Comparison of ENCODE assay signal across 26 cellular contexts in genomic region chr17:78148286-78149016, GRCh38. TPM values are rescaled to one million over a fixed set of nuclear protein-coding genes. Genes with fewer than 3 reads are reported as not detected.
DNase-seq lines count a peak whose midpoint lies in the region; ATAC-seq, FAIRE-seq and TF ChIP-seq lines count a peak whose summit lies in the region.
"Had no signal": no experiment of that assay in that cellular context is flagged by ENCODE, and none has a peak within 500 bp of the region (broad histone marks: within the 10 kb centered on the region; RNA-seq: fewer than 3 reads in every experiment).

No MANE protein-coding gene starts in this region.

- H3F3A ChIP-seq in GM23338 (replicated peaks; ENCODE audit: low read depth), result no peaks in the 10 kb centered on the region

- RAD21 ChIA-PET in GM12878 (lab: Charles Lee; ENCODE audit: unreplicated experiment), result interaction anchor here (0.7 to 1.6 kb wide), 6 partner anchors 21 to 39 kb away, joined by 3 to 6 read pairs (median 4); no protein-coding TSS in a partner anchor

- H3K9ac ChIP-seq in GM12878 (ENCODE audit: control insufficient read depth, insufficient read depth, low read length), result peak overlapping the region; percentile 47

- intact Hi-C loops in GM12878 (cut with micrococcal nuclease; ENCODE audit: unreplicated experiment), result no loop called here
- intact Hi-C loops in naive thymus-derived CD4-positive, alpha-beta T cell (cut with micrococcal nuclease), result loop anchor here in 1 of 2 donors (10.0 kb wide), 1 partner anchor 66 kb away; the partner anchor contains the start of gene BIRC5
- intact Hi-C loops in uterus (cut with DNase I; ENCODE audit: low total_unique reads), result no loop called here

- no peak for DNase-seq in CD4-positive, CD25-positive, alpha-beta regulatory T cell
- DNase-seq in GM23338 (ENCODE audit: low spot score), result no peak
- no peak for DNase-seq in GM12878 (ENCODE audit: low read depth, low spot score)
- DNase-seq in naive thymus-derived CD4-positive, alpha-beta T cell, result no peak
- DNase-seq in NK-92 (lab: John Stamatoyannopoulos, UW; ENCODE audit: unreplicated experiment), result no peak
- DNase-seq in anterior cingulate cortex (lab: John Stamatoyannopoulos, UW), result no peak
- DNase-seq in OCI-M2 (lab: John Stamatoyannopoulos, UW; ENCODE audit: unreplicated experiment), result no peak
- no peak for DNase-seq in uterus
- DNase-seq: activated CD4-positive, alpha-beta T cell treated with anti-CD3 and anti-CD28 coated beads, Interleukin-2, amount 10 ng/mL, durations not matched to agents 7 days and 5 days; activated effector memory CD4-positive, alpha-beta T cell treated with Interleukin-2 at 50 U/mL for 16 hours; amygdala; C1 segment of cervical spinal cord; dermis blood vessel endothelial cell; left cardiac atrium; mesendoderm; natural killer cell; NCI-H1048; NCI-H187; NCI-H2227 treated with DMSO at 0.1 percent for 48 hours; sigmoid colon; stimulated activated CD8-positive, alpha-beta memory T cell treated with anti-CD3 and anti-CD28 coated beads, Interleukin-4, amount 100 ng/mL, for 48 hours had no signal

- POLR2A ChIA-PET in GM12878 (lab: Charles Lee), result interaction anchor here (0.7 to 2.5 kb wide), 13 partner anchors 8 to 189 kb away, joined by 3 to 14 read pairs (median 4); partner anchors contain the start of gene TMC8
- POLR2A ChIA-PET in naive thymus-derived CD4-positive, alpha-beta T cell (lab: Charles Lee), result interaction anchor here (27.0 kb wide), 1 partner anchor 19 kb away, joined by 898 read pairs; the partner anchor contains the start of genes TMC6 and TMC8

- no peak for TF ChIP-seq POLR2A in GM12878 (IDR thresholded peaks at IDR 0.05; ENCODE audit: low read depth, low read length)
- no peak for TF ChIP-seq POLR2A in uterus (IDR thresholded peaks at IDR 0.05)

- no peak for TF ChIP-seq EP300 in GM12878 (IDR thresholded peaks at IDR 0.05; ENCODE audit: borderline replicate concordance in 1 of 2, control insufficient read depth in 1 of 2, low read depth in 2 of 2, low read length in 2 of 2)

- H4K20me1 ChIP-seq in GM23338 (replicated peaks; ENCODE audit: insufficient read depth), result no peaks in the 10 kb centered on the region
- H4K20me1 ChIP-seq in GM12878 (ENCODE audit: control insufficient read depth, insufficient read depth), result no peaks in the 10 kb centered on the region

- H3K9me2 ChIP-seq in GM23338 (ENCODE audit: insufficient read depth), result no peaks in the 10 kb centered on the region

- H3K4me2 ChIP-seq in GM23338, result no peak overlapping the region
- peak overlapping the region; percentile 40; the same call in 1 of the 2 replicates for H3K4me2 ChIP-seq in GM12878 (ENCODE audit: control insufficient read depth, insufficient read depth)

- peak; percentile 27 for FAIRE-seq in GM12878 (lab: Jason Lieb, UNC)
- FAIRE-seq: endothelial cell of umbilical vein had no signal

- in situ Hi-C loops in GM12878 (cut with MboI), result no loop called here

- peaks cover 0 to 25% (median 8%) of the 10 kb centered on the region in 4 donors for H3K4me1 Mint-ChIP-seq in CD4-positive, CD25-positive, alpha-beta regulatory T cell
- peaks cover 5% of the 10 kb centered on the region; the same call in 1 of the 3 replicates for H3K4me1 Mint-ChIP-seq in GM23338
- peaks cover 11 to 29% (median 23%) of the 10 kb centered on the region in 7 donors for H3K4me1 Mint-ChIP-seq in naive thymus-derived CD4-positive, alpha-beta T cell

- CTCF ChIA-PET in GM12878 (lab: Yijun Ruan, JAX), result interaction anchor here (0.8 to 2.3 kb wide), 10 partner anchors 8 to 102 kb away, joined by 3 to 11 read pairs (median 4); partner anchors contain the start of gene TMC8
- CTCF ChIA-PET in naive thymus-derived CD4-positive, alpha-beta T cell (lab: Charles Lee), result interaction anchor here (0.6 to 2.9 kb wide), 3 partner anchors 28 to 817 kb away, joined by 3 to 13 read pairs (median 4); no protein-coding TSS in a partner anchor

- BruUV-seq in GM12878 (replicated peaks; lab: Mats Ljungman, UMichigan), result no TSS peak

- H3K4me1 ChIP-seq in CD4-positive, CD25-positive, alpha-beta regulatory T cell (ENCODE audit: control insufficient read depth, insufficient read depth, low read length, poor library complexity, severe bottlenecking), result peaks cover 20% of the 10 kb centered on the region
- H3K4me1 ChIP-seq in GM23338 (ENCODE audit: insufficient read depth), result no peaks in the 10 kb centered on the region
- H3K4me1 ChIP-seq in GM12878 (ENCODE audit: control insufficient read depth, insufficient read depth, low read length), result peaks cover 77% of the 10 kb centered on the region
- peaks cover 0 to 11% of the 10 kb centered on the region in 2 donors for H3K4me1 ChIP-seq in naive thymus-derived CD4-positive, alpha-beta T cell (ENCODE audit: control insufficient read depth in 2 of 2, insufficient read depth in 2 of 2, low read length in 2 of 2)
- peaks cover 0 to 4% of the 10 kb centered on the region in 2 donors for H3K4me1 ChIP-seq in uterus

- H3K36me3 ChIP-seq in CD4-positive, CD25-positive, alpha-beta regulatory T cell (ENCODE audit: control insufficient read depth, insufficient read depth, low read length), result no peaks in the 10 kb centered on the region
- no peaks in the 10 kb centered on the region for H3K36me3 ChIP-seq in GM23338 (ENCODE audit: insufficient read depth)
- no peaks in the 10 kb centered on the region for H3K36me3 ChIP-seq in GM12878 (ENCODE audit: control insufficient read depth in 2 of 2, insufficient read depth in 2 of 2, low read length in 1 of 2)
- H3K36me3 ChIP-seq in naive thymus-derived CD4-positive, alpha-beta T cell (ENCODE audit: control insufficient read depth in 2 of 3, insufficient read depth in 3 of 3, low read length in 3 of 3), result no peaks in the 10 kb centered on the region
- H3K36me3 ChIP-seq in uterus, result no peaks in the 10 kb centered on the region
- H3K36me3 ChIP-seq: sigmoid colon had no signal

- H3K79me2 ChIP-seq in GM23338 (replicated peaks; ENCODE audit: insufficient read depth) (no peaks in the 10 kb centered on the region), GM12878 (ENCODE audit: control insufficient read depth, insufficient read depth, low read length) (peaks cover 2% of the 10 kb centered on the region)

- WGBS in GM12878 (ENCODE audit: insufficient coverage, insufficient replicate concordance, low lambda C conversion rate, missing lambda C conversion rate), result 50% methylated on average over 14 of the region's 14 CpGs

- TF ChIP-seq CTCF in GM23338 (conservative IDR thresholded peaks at IDR 0.05; ENCODE audit: low read depth in 2 of 2), result no peak
- no peak for TF ChIP-seq CTCF in GM12878 (IDR thresholded peaks at IDR 0.05 in 2 of 3, conservative IDR thresholded peaks at IDR 0.05 in 1 of 3; ENCODE audit: control insufficient read depth in 2 of 3, extremely low read depth in 1 of 3, insufficient read depth in 1 of 3, low read depth in 3 of 3, low read length in 3 of 3)
- TF ChIP-seq CTCF in uterus (IDR thresholded peaks at IDR 0.05), result no peak

- H3K36me3 Mint-ChIP-seq in CD4-positive, CD25-positive, alpha-beta regulatory T cell, result no peaks in the 10 kb centered on the region
- no peaks in the 10 kb centered on the region for H3K36me3 Mint-ChIP-seq in GM23338 (ENCODE audit: low read depth)
- no peaks in the 10 kb centered on the region for H3K36me3 Mint-ChIP-seq in naive thymus-derived CD4-positive, alpha-beta T cell
- H3K36me3 Mint-ChIP-seq: natural killer cell had no signal

- no peak for ATAC-seq in CD4-positive, CD25-positive, alpha-beta regulatory T cell (ENCODE audit: low read depth in 2 of 2)
- no peak for ATAC-seq in GM23338
- peak; percentile 6 for ATAC-seq in GM12878
- ATAC-seq in naive thymus-derived CD4-positive, alpha-beta T cell, result no peak
- ATAC-seq: HCT116, left cardiac atrium had no signal

- no peaks in the 10 kb centered on the region for H3K27me3 ChIP-seq in CD4-positive, CD25-positive, alpha-beta regulatory T cell (ENCODE audit: control insufficient read depth, insufficient read depth, low read length)
- H3K27me3 ChIP-seq in GM23338 (ENCODE audit: insufficient read depth) (no peaks in the 10 kb centered on the region), GM12878 (replicated peaks in 1 of 2; ENCODE audit: control insufficient read depth in 2 of 2, insufficient read depth in 2 of 2, low read length in 1 of 2) (no peaks in the 10 kb centered on the region), uterus (no peaks in the 10 kb centered on the region)
- H3K27me3 ChIP-seq in naive thymus-derived CD4-positive, alpha-beta T cell (ENCODE audit: control insufficient read depth in 2 of 2, insufficient read depth in 2 of 2, low read length in 2 of 2), result no peaks in the 10 kb centered on the region

- H3K4me3 ChIP-seq in CD4-positive, CD25-positive, alpha-beta regulatory T cell (ENCODE audit: low read depth, low read length), result no peak overlapping the region
- H3K4me3 ChIP-seq in GM23338 (no peak overlapping the region), GM12878 (no peak overlapping the region), uterus (no peak overlapping the region)
- no peak overlapping the region for H3K4me3 ChIP-seq in naive thymus-derived CD4-positive, alpha-beta T cell (ENCODE audit: low read length)
- H3K4me3 ChIP-seq: sigmoid colon had no signal

- no peak for TF ChIP-seq RAD21 in GM12878 (IDR thresholded peaks at IDR 0.05; ENCODE audit: insufficient read depth, low read depth, low read length)

- H2AFZ ChIP-seq in GM23338, result 0 out of 2 replicates have a peak overlapping the region, but pooled peaks have one; percentile 18
- H2AFZ ChIP-seq in GM12878 (ENCODE audit: control insufficient read depth, low read depth, low read length), result peak overlapping the region; percentile 68

- H3K27me3 Mint-ChIP-seq in CD4-positive, CD25-positive, alpha-beta regulatory T cell, result peaks cover 4% of the 10 kb centered on the region
- peaks cover 2% of the 10 kb centered on the region for H3K27me3 Mint-ChIP-seq in GM23338 (ENCODE audit: insufficient read depth, low read depth, poor library complexity)
- peaks cover 0 to 4% (median 0%) of the 10 kb centered on the region in 5 donors for H3K27me3 Mint-ChIP-seq in naive thymus-derived CD4-positive, alpha-beta T cell
- H3K27me3 Mint-ChIP-seq: activated CD4-positive, alpha-beta T cell treated with anti-CD3 and anti-CD28 coated beads, Interleukin-2, amount 10 ng/mL, durations not matched to agents 7 days and 5 days had no signal

- no peaks in the 10 kb centered on the region for H3K9me3 Mint-ChIP-seq in CD4-positive, CD25-positive, alpha-beta regulatory T cell
- no peaks in the 10 kb centered on the region; the same call in 2 of the 3 replicates for H3K9me3 Mint-ChIP-seq in GM23338
- H3K9me3 Mint-ChIP-seq in naive thymus-derived CD4-positive, alpha-beta T cell, result no peaks in the 10 kb centered on the region
- H3K9me3 Mint-ChIP-seq: activated CD4-positive, alpha-beta T cell treated with anti-CD3 and anti-CD28 coated beads, Interleukin-2, amount 10 ng/mL, durations not matched to agents 7 days and 5 days; natural killer cell had no signal

- H3K9me3 ChIP-seq in CD4-positive, CD25-positive, alpha-beta regulatory T cell (ENCODE audit: control insufficient read depth in 2 of 2, low read length in 2 of 2), result no peaks in the 10 kb centered on the region
- no peaks in the 10 kb centered on the region for H3K9me3 ChIP-seq in GM12878 (replicated peaks; ENCODE audit: control insufficient read depth, insufficient read depth, low read length)
- H3K9me3 ChIP-seq in naive thymus-derived CD4-positive, alpha-beta T cell (ENCODE audit: control insufficient read depth in 2 of 3, low read length in 3 of 3), result no peaks in the 10 kb centered on the region
- no peaks in the 10 kb centered on the region for H3K9me3 ChIP-seq in uterus
- H3K9me3 ChIP-seq: sigmoid colon had no signal

- no peak overlapping the region for H3K4me3 Mint-ChIP-seq in CD4-positive, CD25-positive, alpha-beta regulatory T cell
- H3K4me3 Mint-ChIP-seq in GM23338, result no peak overlapping the region
- no peak overlapping the region for H3K4me3 Mint-ChIP-seq in naive thymus-derived CD4-positive, alpha-beta T cell
- H3K4me3 Mint-ChIP-seq: activated CD4-positive, alpha-beta T cell treated with anti-CD3 and anti-CD28 coated beads, Interleukin-2, amount 10 ng/mL, durations not matched to agents 7 days and 5 days; natural killer cell had no signal

- no peak overlapping the region for H3K27ac ChIP-seq in CD4-positive, CD25-positive, alpha-beta regulatory T cell (ENCODE audit: insufficient read depth, low read length, poor library complexity, severe bottlenecking)
- H3K27ac ChIP-seq in GM23338 (ENCODE audit: low read depth) (no peak overlapping the region), GM12878 (ENCODE audit: control insufficient read depth, insufficient read depth) (peak overlapping the region; percentile 96), uterus (no peak overlapping the region)
- H3K27ac ChIP-seq in naive thymus-derived CD4-positive, alpha-beta T cell (ENCODE audit: low read depth, low read length), result no peak overlapping the region
- H3K27ac ChIP-seq: sigmoid colon, VCaP had no signal

- SMC1A ChIA-PET in GM12878 (lab: Charles Lee; ENCODE audit: uncharacterized antibody, unreplicated experiment), result interaction anchor here (0.7 to 2.2 kb wide), 10 partner anchors 8 to 74 kb away, joined by 3 to 7 read pairs (median 4); no protein-coding TSS in a partner anchor

- H3K27ac Mint-ChIP-seq in CD4-positive, CD25-positive, alpha-beta regulatory T cell, result peak overlapping the region in 2 of 3 donors; percentile 73 to 86
- H3K27ac Mint-ChIP-seq in GM23338, result no peak overlapping the region
- peak overlapping the region in 6 of 9 donors; percentile 28 to 73 (median 48) for H3K27ac Mint-ChIP-seq in naive thymus-derived CD4-positive, alpha-beta T cell
- H3K27ac Mint-ChIP-seq: activated CD4-positive, alpha-beta T cell treated with anti-CD3 and anti-CD28 coated beads, Interleukin-2, amount 10 ng/mL, durations not matched to agents 7 days and 5 days; natural killer cell had no signal

RNA-seq across cellular contexts. Expression of gene C17orf99, which starts 2.3 kb away (rescaled TPM):
- total RNA-seq in CD4-positive, CD25-positive, alpha-beta regulatory T cell, result not detected
- not detected for polyA plus RNA-seq in CD4-positive, CD25-positive, alpha-beta regulatory T cell
- not detected in 2 replicates for total RNA-seq in GM23338 (2014; rRNA removed; shearing (Covaris generic))
- polyA plus RNA-seq in GM23338 (2016; fragmentation: Nextera tagmentation; extraction: Ambion mirVana), result not detected in 2 replicates
- total RNA-seq in GM12878 (2013; cell fraction: nucleolus; rRNA removed), result 3.6 and 5.5 TPM in 2 replicates
- 2.1 and 5.9 TPM in 2 replicates for total RNA-seq in GM12878 (2014; rRNA removed)
- total RNA-seq in GM12878 (2014; rRNA removed; fragmentation: Illumina TruSeq; extraction: Trizol), result 1.6 and 1.9 TPM in 2 replicates
- total RNA-seq in GM12878 (2021), result 3.1 and 4.4 TPM in 2 replicates
- 1.5 TPM for polyA plus RNA-seq in GM12878 (2011; ENCODE audit: low read depth)
- 2.2 and 3.5 TPM in 2 replicates for polyA plus RNA-seq in GM12878 (2011; rRNA removed)
- polyA plus RNA-seq in GM12878 (2011; cell fraction: cytosol; rRNA removed), result 4.1 and 4.5 TPM in 2 replicates
- polyA plus RNA-seq in GM12878 (2011; cell fraction: nucleus; rRNA removed), result 5.0 and 11.8 TPM in 2 replicates
- polyA plus RNA-seq in GM12878 (2012), result 3.6 and 6.7 TPM in 2 replicates
- polyA plus RNA-seq in GM12878 (2014; fragmentation: Illumina TruSeq; extraction: Trizol), result 0.22 and 1.4 TPM in 2 replicates
- polyA plus RNA-seq in GM12878 (2014; fragmentation: Nextera tagmentation; extraction: Ambion mirVana), result under 1 TPM; 0.20 to 0.48 TPM
- 4.8 and 5.6 TPM in 2 replicates for polyA plus RNA-seq in GM12878 (2014; rRNA removed)
- polyA plus RNA-seq in GM12878 (2016; fragmentation: Nextera tagmentation; extraction: Ambion mirVana), result 1 to 10 TPM; 3.0 to 4.5 TPM
- 2.9 and 5.1 TPM in 2 replicates for polyA minus RNA-seq in GM12878 (2011; rRNA and poly(A)+ RNA removed)
- 2.7 TPM in 1 of 2 replicates, not detected in the other for polyA minus RNA-seq in GM12878 (2011; cell fraction: cytosol; rRNA and poly(A)+ RNA removed)
- 0.36 and 4.7 TPM in 2 replicates for polyA minus RNA-seq in GM12878 (2011; cell fraction: nucleus; rRNA and poly(A)+ RNA removed)
- total RNA-seq in naive thymus-derived CD4-positive, alpha-beta T cell, result 1 to 10 TPM in 1 of 5 experiments, under 1 TPM in 1, not detected in 3; 0.10 to 1.0 TPM
- polyA plus RNA-seq in naive thymus-derived CD4-positive, alpha-beta T cell, result not detected
- total RNA-seq in uterus, result under 1 TPM in 1 of 4 donors, not detected in 3; 0.62 TPM
- total RNA-seq: activated CD4-positive, alpha-beta T cell treated with anti-CD3 and anti-CD28 coated beads, Interleukin-2, amount 10 ng/mL, durations not matched to agents 7 days and 5 days; dermis blood vessel endothelial cell; endothelial cell of umbilical vein; HT1080; left cardiac atrium; natural killer cell; sigmoid colon; T-helper 2 cell treated with Interferon-gamma antibody and Interleukin-4, amounts not matched to agents 100 ng/mL and 5 ng/mL, for 36 hours had no signal
- polyA plus RNA-seq: endothelial cell of umbilical vein had no signal

RNA-seq across cellular contexts. Expression of gene TMC8, which starts 17.9 kb away (rescaled TPM):
- total RNA-seq in CD4-positive, CD25-positive, alpha-beta regulatory T cell, result 454 TPM
- polyA plus RNA-seq in CD4-positive, CD25-positive, alpha-beta regulatory T cell, result 10 to 100 TPM; 61.8 to 82.0 (median 74.8) TPM
- 1.2 and 2.2 TPM in 2 replicates for total RNA-seq in GM23338 (2014; rRNA removed; shearing (Covaris generic))
- polyA plus RNA-seq in GM23338 (2016; fragmentation: Nextera tagmentation; extraction: Ambion mirVana) (1.3 and 1.8 TPM in 2 replicates), GM12878 (2011; rRNA removed) (19.5 and 36.5 TPM in 2 replicates), GM12878 (2014; fragmentation: Illumina TruSeq; extraction: Trizol) (16.7 and 45.9 TPM in 2 replicates), GM12878 (2014; fragmentation: Nextera tagmentation; extraction: Ambion mirVana) (1 to 10 TPM; 2.7 to 8.4 TPM), GM12878 (2014; rRNA removed) (118 and 129 TPM in 2 replicates), GM12878 (2016; fragmentation: Nextera tagmentation; extraction: Ambion mirVana) (10 to 100 TPM; 38.2 to 48.1 TPM)
- total RNA-seq in GM12878 (2013; cell fraction: nucleolus; rRNA removed), result 310 and 316 TPM in 2 replicates
- total RNA-seq in GM12878 (2014; rRNA removed) (40.9 and 41.9 TPM in 2 replicates), GM12878 (2014; rRNA removed; fragmentation: Illumina TruSeq; extraction: Trizol) (22.2 and 25.4 TPM in 2 replicates), GM12878 (2021) (120 and 128 TPM in 2 replicates), uterus (10 to 100 TPM in 1 of 4 donors, 1 to 10 TPM in 2, under 1 TPM in 1; 0.51 to 20.1 (median 3.1) TPM)
- 110 TPM for polyA plus RNA-seq in GM12878 (2011; ENCODE audit: low read depth)
- 62.8 and 67.7 TPM in 2 replicates for polyA plus RNA-seq in GM12878 (2011; cell fraction: cytosol; rRNA removed)
- polyA plus RNA-seq in GM12878 (2011; cell fraction: nucleus; rRNA removed), result 353 and 365 TPM in 2 replicates
- polyA plus RNA-seq in GM12878 (2012), result 116 and 163 TPM in 2 replicates
- polyA minus RNA-seq in GM12878 (2011; rRNA and poly(A)+ RNA removed), result 87.9 and 94.3 TPM in 2 replicates
- 17.8 and 22.5 TPM in 2 replicates for polyA minus RNA-seq in GM12878 (2011; cell fraction: cytosol; rRNA and poly(A)+ RNA removed)
- polyA minus RNA-seq in GM12878 (2011; cell fraction: nucleus; rRNA and poly(A)+ RNA removed), result 96.8 and 128 TPM in 2 replicates
- total RNA-seq in naive thymus-derived CD4-positive, alpha-beta T cell, result 100 to 1,000 TPM; 423 to 593 (median 509) TPM
- polyA plus RNA-seq in naive thymus-derived CD4-positive, alpha-beta T cell, result 100 to 1,000 TPM in 1 of 2 donors, 10 to 100 TPM in 1; 94.4 to 217 TPM

RNA-seq across cellular contexts. Expression of gene TMC6, which starts 19.9 kb away (rescaled TPM):
- 727 TPM for total RNA-seq in CD4-positive, CD25-positive, alpha-beta regulatory T cell
- polyA plus RNA-seq in CD4-positive, CD25-positive, alpha-beta regulatory T cell, result 100 to 1,000 TPM; 160 to 242 (median 213) TPM
- 56.7 and 72.2 TPM in 2 replicates for total RNA-seq in GM23338 (2014; rRNA removed; shearing (Covaris generic))
- polyA plus RNA-seq in GM23338 (2016; fragmentation: Nextera tagmentation; extraction: Ambion mirVana) (50.0 and 53.3 TPM in 2 replicates), GM12878 (2011; rRNA removed) (25.6 and 38.0 TPM in 2 replicates), GM12878 (2014; fragmentation: Illumina TruSeq; extraction: Trizol) (2.0 and 20.0 TPM in 2 replicates), GM12878 (2014; fragmentation: Nextera tagmentation; extraction: Ambion mirVana) (10 to 100 TPM in 1 of 2 experiments, 1 to 10 TPM in 1; 1.9 to 11.5 TPM), GM12878 (2014; rRNA removed) (136 and 153 TPM in 2 replicates), GM12878 (2016; fragmentation: Nextera tagmentation; extraction: Ambion mirVana) (10 to 100 TPM; 82.0 to 94.4 TPM)
- total RNA-seq in GM12878 (2013; cell fraction: nucleolus; rRNA removed), result 479 and 553 TPM in 2 replicates
- total RNA-seq in GM12878 (2014; rRNA removed) (104 and 117 TPM in 2 replicates), GM12878 (2014; rRNA removed; fragmentation: Illumina TruSeq; extraction: Trizol) (34.2 and 39.1 TPM in 2 replicates), GM12878 (2021) (206 and 232 TPM in 2 replicates), uterus (10 to 100 TPM in 3 of 4 donors, 1 to 10 TPM in 1; 8.2 to 56.1 (median 16.1) TPM)
- 47.5 TPM for polyA plus RNA-seq in GM12878 (2011; ENCODE audit: low read depth)
- 39.0 and 65.3 TPM in 2 replicates for polyA plus RNA-seq in GM12878 (2011; cell fraction: cytosol; rRNA removed)
- 658 and 780 TPM in 2 replicates for polyA plus RNA-seq in GM12878 (2011; cell fraction: nucleus; rRNA removed)
- 192 and 207 TPM in 2 replicates for polyA plus RNA-seq in GM12878 (2012)
- 24.9 and 76.7 TPM in 2 replicates for polyA minus RNA-seq in GM12878 (2011; rRNA and poly(A)+ RNA removed)
- 38.3 and 48.8 TPM in 2 replicates for polyA minus RNA-seq in GM12878 (2011; cell fraction: cytosol; rRNA and poly(A)+ RNA removed)
- 152 and 216 TPM in 2 replicates for polyA minus RNA-seq in GM12878 (2011; cell fraction: nucleus; rRNA and poly(A)+ RNA removed)
- total RNA-seq in naive thymus-derived CD4-positive, alpha-beta T cell, result 100 to 1,000 TPM; 574 to 808 (median 773) TPM
- polyA plus RNA-seq in naive thymus-derived CD4-positive, alpha-beta T cell, result 100 to 1,000 TPM; 165 to 247 TPM

RNA-seq across cellular contexts. Expression of gene SYNGR2, which starts 19.9 kb away (rescaled TPM):
- total RNA-seq in CD4-positive, CD25-positive, alpha-beta regulatory T cell, result 58.5 TPM
- polyA plus RNA-seq in CD4-positive, CD25-positive, alpha-beta regulatory T cell, result 100 to 1,000 TPM; 156 to 180 (median 170) TPM
- total RNA-seq in GM23338 (2014; rRNA removed; shearing (Covaris generic)), result 33.0 and 61.6 TPM in 2 replicates
- polyA plus RNA-seq in GM23338 (2016; fragmentation: Nextera tagmentation; extraction: Ambion mirVana), result 43.1 and 46.9 TPM in 2 replicates
- total RNA-seq in GM12878 (2013; cell fraction: nucleolus; rRNA removed), result 161 and 167 TPM in 2 replicates
- 189 and 212 TPM in 2 replicates for total RNA-seq in GM12878 (2014; rRNA removed)
- total RNA-seq in GM12878 (2014; rRNA removed; fragmentation: Illumina TruSeq; extraction: Trizol), result 112 and 126 TPM in 2 replicates
- 291 and 310 TPM in 2 replicates for total RNA-seq in GM12878 (2021)
- 105 TPM for polyA plus RNA-seq in GM12878 (2011; ENCODE audit: low read depth)
- polyA plus RNA-seq in GM12878 (2011; rRNA removed), result 134 and 329 TPM in 2 replicates
- polyA plus RNA-seq in GM12878 (2011; cell fraction: cytosol; rRNA removed), result 630 and 860 TPM in 2 replicates
- 304 and 332 TPM in 2 replicates for polyA plus RNA-seq in GM12878 (2011; cell fraction: nucleus; rRNA removed)
- 386 and 393 TPM in 2 replicates for polyA plus RNA-seq in GM12878 (2012)
- 69.3 and 212 TPM in 2 replicates for polyA plus RNA-seq in GM12878 (2014; fragmentation: Illumina TruSeq; extraction: Trizol)
- 10 to 100 TPM in 1 of 2 experiments, 1 to 10 TPM in 1; 4.4 to 28.8 TPM for polyA plus RNA-seq in GM12878 (2014; fragmentation: Nextera tagmentation; extraction: Ambion mirVana)
- 310 and 312 TPM in 2 replicates for polyA plus RNA-seq in GM12878 (2014; rRNA removed)
- polyA plus RNA-seq in GM12878 (2016; fragmentation: Nextera tagmentation; extraction: Ambion mirVana), result 100 to 1,000 TPM; 491 to 529 TPM
- polyA minus RNA-seq in GM12878 (2011; rRNA and poly(A)+ RNA removed), result 329 and 477 TPM in 2 replicates
- 131 and 150 TPM in 2 replicates for polyA minus RNA-seq in GM12878 (2011; cell fraction: cytosol; rRNA and poly(A)+ RNA removed)
- polyA minus RNA-seq in GM12878 (2011; cell fraction: nucleus; rRNA and poly(A)+ RNA removed), result 60.8 and 82.3 TPM in 2 replicates
- 100 to 1,000 TPM in 1 of 5 experiments, 10 to 100 TPM in 4; 47.6 to 109 (median 58.6) TPM for total RNA-seq in naive thymus-derived CD4-positive, alpha-beta T cell
- polyA plus RNA-seq in naive thymus-derived CD4-positive, alpha-beta T cell, result 100 to 1,000 TPM in 1 of 2 donors, 10 to 100 TPM in 1; 94.6 to 118 TPM
- total RNA-seq in uterus, result 10 to 100 TPM; 16.7 to 83.2 (median 49.1) TPM

RNA-seq across cellular contexts. Expression of gene TK1, which starts 38.4 kb away (rescaled TPM):
- 3.2 TPM for total RNA-seq in CD4-positive, CD25-positive, alpha-beta regulatory T cell
- polyA plus RNA-seq in CD4-positive, CD25-positive, alpha-beta regulatory T cell, result 10 to 100 TPM; 12.4 to 33.8 (median 15.0) TPM
- total RNA-seq in GM23338 (2014; rRNA removed; shearing (Covaris generic)), result 83.7 and 84.4 TPM in 2 replicates
- polyA plus RNA-seq in GM23338 (2016; fragmentation: Nextera tagmentation; extraction: Ambion mirVana) (74.5 and 74.6 TPM in 2 replicates), GM12878 (2011; rRNA removed) (32.6 and 62.7 TPM in 2 replicates), GM12878 (2014; fragmentation: Illumina TruSeq; extraction: Trizol) (27.4 and 55.2 TPM in 2 replicates), GM12878 (2014; fragmentation: Nextera tagmentation; extraction: Ambion mirVana) (10 to 100 TPM in 1 of 2 experiments, 1 to 10 TPM in 1; 4.6 to 13.0 TPM), GM12878 (2014; rRNA removed) (127 and 128 TPM in 2 replicates), GM12878 (2016; fragmentation: Nextera tagmentation; extraction: Ambion mirVana) (100 to 1,000 TPM; 168 to 175 TPM)
- total RNA-seq in GM12878 (2013; cell fraction: nucleolus; rRNA removed), result 11.3 and 13.8 TPM in 2 replicates
- total RNA-seq in GM12878 (2014; rRNA removed) (93.2 and 102 TPM in 2 replicates), GM12878 (2014; rRNA removed; fragmentation: Illumina TruSeq; extraction: Trizol) (49.9 and 53.4 TPM in 2 replicates), GM12878 (2021) (89.7 and 96.3 TPM in 2 replicates), uterus (10 to 100 TPM in 1 of 4 donors, 1 to 10 TPM in 1, not detected in 2; 1.4 to 40.8 TPM)
- 34.9 TPM for polyA plus RNA-seq in GM12878 (2011; ENCODE audit: low read depth)
- polyA plus RNA-seq in GM12878 (2011; cell fraction: cytosol; rRNA removed), result 161 and 278 TPM in 2 replicates
- polyA plus RNA-seq in GM12878 (2011; cell fraction: nucleus; rRNA removed), result 136 and 156 TPM in 2 replicates
- polyA plus RNA-seq in GM12878 (2012), result 62.9 and 70.7 TPM in 2 replicates
- 92.8 and 202 TPM in 2 replicates for polyA minus RNA-seq in GM12878 (2011; rRNA and poly(A)+ RNA removed)
- polyA minus RNA-seq in GM12878 (2011; cell fraction: cytosol; rRNA and poly(A)+ RNA removed), result 47.4 and 52.8 TPM in 2 replicates
- 23.5 and 34.4 TPM in 2 replicates for polyA minus RNA-seq in GM12878 (2011; cell fraction: nucleus; rRNA and poly(A)+ RNA removed)
- 10 to 100 TPM in 1 of 5 experiments, 1 to 10 TPM in 1, under 1 TPM in 1, not detected in 2; 0.29 to 57.7 (median 1.0) TPM for total RNA-seq in naive thymus-derived CD4-positive, alpha-beta T cell
- polyA plus RNA-seq in naive thymus-derived CD4-positive, alpha-beta T cell, result under 1 TPM; 0.20 to 0.28 TPM
